ENCODE assay signal across 1 cellular context in genomic region chr22:20213833-20214708, GRCh38.
TF ChIP-seq lines count a peak whose summit lies in the region.

No MANE protein-coding gene starts in this region.

TF ChIP-seq in K562, 482 proteins besides CTCF, POLR2A, EP300 and RAD21 (continues in another document):
- TF ChIP-seq MAZ (CRISPR knock-in tag; conservative IDR thresholded peaks at IDR 0.05 in 1 of 2, IDR thresholded peaks at IDR 0.05 in 1 of 2), result 0 out of 4 replicates have a peak, but pooled peaks of 1 of the 2 experiments have one; percentile 2
- no peak for TF ChIP-seq GATA2 (CRISPR knock-in tag; IDR thresholded peaks at IDR 0.05)
- no peak for TF ChIP-seq TCF7 (IDR thresholded peaks at IDR 0.05; ENCODE audit: borderline replicate concordance)
- no peak for TF ChIP-seq MYC (IDR thresholded peaks at IDR 0.05; ENCODE audit: low read depth, low read length)
- TF ChIP-seq MYC (CRISPR knock-in tag; IDR thresholded peaks at IDR 0.05; ENCODE audit: borderline replicate concordance, low read depth), result 0 out of 2 replicates have a peak, but pooled peaks have one; percentile 44
- TF ChIP-seq KAT2B (IDR thresholded peaks at IDR 0.05; ENCODE audit: low read depth, low read length), result peak; percentile 9
- no peak for TF ChIP-seq XRCC3 (IDR thresholded peaks at IDR 0.05)
- no peak for TF ChIP-seq ZNF512 (tag; IDR thresholded peaks at IDR 0.05)
- TF ChIP-seq ZNF436 (CRISPR knock-in tag; IDR thresholded peaks at IDR 0.05), result 0 out of 2 replicates have a peak, but pooled peaks have one; percentile 6
- no peak for TF ChIP-seq ETV6 (IDR thresholded peaks at IDR 0.05; ENCODE audit: borderline replicate concordance in 1 of 2, low read depth in 2 of 2, low read length in 1 of 2)
- TF ChIP-seq ETV6 (CRISPR knock-in tag; IDR thresholded peaks at IDR 0.05; ENCODE audit: borderline replicate concordance), result no peak
- 0 out of 2 replicates have a peak, but pooled peaks have one; percentile 40 for TF ChIP-seq NR4A1 (CRISPR knock-in tag; IDR thresholded peaks at IDR 0.05)
- TF ChIP-seq NR4A1 (tag; IDR thresholded peaks at IDR 0.05), result no peak
- no peak for TF ChIP-seq ZNF77 (CRISPR knock-in tag; IDR thresholded peaks at IDR 0.05)
- no peak for TF ChIP-seq ID3 (CRISPR knock-in tag; IDR thresholded peaks at IDR 0.05)
- TF ChIP-seq ID3 (tag; IDR thresholded peaks at IDR 0.05), result no peak
- TF ChIP-seq ZBTB40 (IDR thresholded peaks at IDR 0.05), result no peak
- peak; percentile 19; the same call in 1 of the 2 replicates for TF ChIP-seq ZBTB40 (CRISPR knock-in tag; IDR thresholded peaks at IDR 0.05)
- no peak for TF ChIP-seq SAFB2 (IDR thresholded peaks at IDR 0.05; ENCODE audit: borderline replicate concordance, low read depth, low read length, severe bottlenecking)
- TF ChIP-seq POLR2G (IDR thresholded peaks at IDR 0.05; ENCODE audit: low read depth, low read length), result peak; percentile 47; the same call in 1 of the 2 replicates
- no peak for TF ChIP-seq ZNF175 (CRISPR knock-in tag; IDR thresholded peaks at IDR 0.05; ENCODE audit: low read depth)
- TF ChIP-seq ATF6 (CRISPR knock-in tag; IDR thresholded peaks at IDR 0.05), result no peak
- no peak for TF ChIP-seq NCOR1 (IDR thresholded peaks at IDR 0.05)
- no peak for TF ChIP-seq PBX2 (CRISPR knock-in tag; IDR thresholded peaks at IDR 0.05; ENCODE audit: low read depth)
- TF ChIP-seq PBX2 (tag; conservative IDR thresholded peaks at IDR 0.05; ENCODE audit: low read depth), result no peak
- TF ChIP-seq E2F3 (CRISPR knock-in tag; IDR thresholded peaks at IDR 0.05), result peak; percentile 47; the same call in 1 of the 2 replicates
- no peak for TF ChIP-seq SMC3 (conservative IDR thresholded peaks at IDR 0.05; ENCODE audit: insufficient read depth, low read depth, low read length)
- no peak for TF ChIP-seq DEAF1 (CRISPR knock-in tag; IDR thresholded peaks at IDR 0.05)
- TF ChIP-seq U2AF2 (optimal IDR thresholded peaks at IDR 0.05; ENCODE audit: low read depth, low read length), result no peak
- TF ChIP-seq CLOCK (CRISPR knock-in tag; IDR thresholded peaks at IDR 0.05; ENCODE audit: borderline replicate concordance), result no peak
- no peak for TF ChIP-seq FOXJ3 (CRISPR knock-in tag; IDR thresholded peaks at IDR 0.05)
- TF ChIP-seq ATF2 (CRISPR knock-in tag; IDR thresholded peaks at IDR 0.05), result no peak
- no peak for TF ChIP-seq COPS2 (conservative IDR thresholded peaks at IDR 0.05)
- TF ChIP-seq TSC22D4 (tag; IDR thresholded peaks at IDR 0.05), result no peak
